ENCODE assay signal across 18 cellular contexts in the genomic region with DNA sequence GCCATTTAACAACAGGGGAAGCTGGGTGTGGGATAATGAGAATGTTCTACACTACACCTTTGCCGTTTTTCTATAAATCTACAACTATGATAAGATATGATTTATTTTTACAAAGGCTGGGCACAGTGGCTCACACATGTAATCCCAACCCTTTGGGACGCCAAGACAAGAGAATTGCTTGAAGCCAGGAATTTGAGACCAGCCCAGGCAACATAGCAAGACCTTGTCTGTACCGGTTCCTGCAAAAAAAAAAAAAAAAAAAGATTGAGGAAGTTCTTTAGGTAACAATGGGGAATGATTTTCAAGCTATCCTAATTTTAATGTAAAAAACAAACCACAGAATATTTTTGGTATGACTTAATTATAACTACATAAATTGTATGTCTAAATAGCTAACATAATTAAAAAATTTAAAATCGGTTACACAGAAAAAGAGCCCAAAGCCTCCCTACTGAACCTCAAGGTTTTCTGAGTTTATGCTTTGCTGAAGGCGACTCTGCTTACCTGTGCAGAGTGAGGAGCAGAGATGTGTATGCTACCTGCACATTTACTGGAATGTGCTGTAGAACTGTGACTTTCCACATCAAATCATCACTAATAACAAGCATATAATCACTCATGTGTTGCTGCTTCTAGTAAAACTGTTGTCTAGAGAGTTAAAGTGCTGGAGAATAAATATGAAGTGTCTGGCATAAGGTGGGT.
DNase-seq lines count a peak whose midpoint lies in the region; ATAC-seq, FAIRE-seq and TF ChIP-seq lines count a peak whose summit lies in the region.
"Had no signal": no experiment of that assay in that cellular context is flagged by ENCODE, and none has a peak within 500 bp of the region (broad histone marks: within the 10 kb centered on the region; RNA-seq: fewer than 3 reads in every experiment).

No MANE protein-coding gene starts in this region.

- H4K20me1 ChIP-seq in osteoblast (ENCODE audit: insufficient read depth, low read length): no peaks in the 10 kb centered on the region
- no peaks in the 10 kb centered on the region for H4K20me1 ChIP-seq in smooth muscle cell (ENCODE audit: low read depth)

- DNase-seq in bronchial epithelial cell (ENCODE audit: low read depth) (peak; percentile 50), osteoblast (ENCODE audit: insufficient read length, low spot score, missing footprints) (peak; percentile 4), smooth muscle cell (lab: John Stamatoyannopoulos, UW; ENCODE audit: unreplicated experiment) (no peak), DMS 273 treated with DMSO at 0.1 percent for 48 hours (lab: John Stamatoyannopoulos, UW) (no peak)
- DNase-seq: CD8-positive, alpha-beta T cell; COR-L47; DND-41; GDM1; GOT3; H9 had no signal

- H3F3A ChIP-seq in smooth muscle cell (ENCODE audit: low read depth): no peaks in the 10 kb centered on the region

- H3K79me2 ChIP-seq in osteoblast (ENCODE audit: insufficient read depth, low read length) (no peaks in the 10 kb centered on the region), smooth muscle cell (ENCODE audit: low read depth) (peaks cover 33% of the 10 kb centered on the region)

- H3K27me3 ChIP-seq in bronchial epithelial cell (ENCODE audit: control insufficient read depth, insufficient read depth, low read length): no peaks in the 10 kb centered on the region
- H3K27me3 ChIP-seq in osteoblast (ENCODE audit: insufficient read depth, low read length): no peaks in the 10 kb centered on the region
- no peaks in the 10 kb centered on the region for H3K27me3 ChIP-seq in smooth muscle cell (ENCODE audit: low read depth)

- H3K9me3 ChIP-seq in osteoblast (ENCODE audit: low read depth, low read length): peaks cover 5% of the 10 kb centered on the region
- H3K9me3 ChIP-seq in smooth muscle cell (replicated peaks; ENCODE audit: low read depth): peaks cover 7% of the 10 kb centered on the region

- no peaks in the 10 kb centered on the region for H3K36me3 ChIP-seq in bronchial epithelial cell (ENCODE audit: control insufficient read depth, insufficient read depth, low read length)
- no peaks in the 10 kb centered on the region for H3K36me3 ChIP-seq in osteoblast (ENCODE audit: insufficient read depth, low read length)
- H3K36me3 ChIP-seq in smooth muscle cell (ENCODE audit: low read depth): no peaks in the 10 kb centered on the region

- no peak for FAIRE-seq in bronchial epithelial cell (lab: Jason Lieb, UNC)
- FAIRE-seq: A549, D721Med, GM12892 had no signal

- H3K4me2 ChIP-seq in osteoblast (ENCODE audit: insufficient read depth, low read length): no peak overlapping the region
- H3K4me2 ChIP-seq in smooth muscle cell: peak overlapping the region; percentile 24
- H3K4me2 ChIP-seq: A549 had no signal

- H2AFZ ChIP-seq in osteoblast (ENCODE audit: low read length) (no peak overlapping the region), smooth muscle cell (ENCODE audit: low read depth) (no peak overlapping the region)

- no peak for TF ChIP-seq CTCF in bronchial epithelial cell (IDR thresholded peaks at IDR 0.05; ENCODE audit: insufficient read depth, low read length, severe bottlenecking)
- TF ChIP-seq CTCF in osteoblast (IDR thresholded peaks at IDR 0.05; ENCODE audit: extremely low read depth, low read depth, low read length): no peak
- no peak for TF ChIP-seq CTCF in smooth muscle cell (IDR thresholded peaks at IDR 0.05; ENCODE audit: borderline replicate concordance, insufficient read depth, poor library complexity, severe bottlenecking)

- ATAC-seq in esophagus mucosa (peak; percentile 46), HG03139 (IDR thresholded peaks at IDR 0.05; ENCODE audit: unreplicated experiment) (no peak), HG03135 (IDR thresholded peaks at IDR 0.05; ENCODE audit: unreplicated experiment) (no peak), HG03439 (IDR thresholded peaks at IDR 0.05; ENCODE audit: unreplicated experiment) (no peak)
- ATAC-seq: A549; CD8-positive, alpha-beta T cell had no signal

- H3K4me3 ChIP-seq in bronchial epithelial cell (ENCODE audit: low read depth, low read length): no peak overlapping the region
- no peak overlapping the region for H3K4me3 ChIP-seq in osteoblast (ENCODE audit: insufficient read depth, low read length)
- no peak overlapping the region for H3K4me3 ChIP-seq in smooth muscle cell
- H3K4me3 ChIP-seq: A549 had no signal

- H3K9ac ChIP-seq in smooth muscle cell (ENCODE audit: low read depth): no peak overlapping the region

- H3K4me1 ChIP-seq in osteoblast (ENCODE audit: insufficient read depth, low read length): no peaks in the 10 kb centered on the region
- H3K4me1 ChIP-seq in smooth muscle cell (ENCODE audit: low read depth): peaks cover 11% of the 10 kb centered on the region
- H3K4me1 ChIP-seq: A549 had no signal

- 81% methylated on average over 5 of the region's 5 CpGs for WGBS in smooth muscle cell (ENCODE audit: low lambda C conversion rate)

- H3K27ac ChIP-seq in osteoblast (ENCODE audit: low read depth, low read length) (no peak overlapping the region), smooth muscle cell (ENCODE audit: low read depth) (peak overlapping the region; percentile 69)
- H3K27ac ChIP-seq: A549, HL-60 had no signal

Comparison
In these comparisons a context has a peak if more than half of its experiments do, and no peak if none do; other contexts are left out.
1. DNase-seq: peak in bronchial epithelial cell (single experiment) and osteoblast (single experiment); none in smooth muscle cell (single experiment) and DMS 273 treated with DMSO at 0.1 percent for 48 hours (single experiment).